Comparison of ENCODE assay signal across 16 cellular contexts in the genomic region with DNA sequence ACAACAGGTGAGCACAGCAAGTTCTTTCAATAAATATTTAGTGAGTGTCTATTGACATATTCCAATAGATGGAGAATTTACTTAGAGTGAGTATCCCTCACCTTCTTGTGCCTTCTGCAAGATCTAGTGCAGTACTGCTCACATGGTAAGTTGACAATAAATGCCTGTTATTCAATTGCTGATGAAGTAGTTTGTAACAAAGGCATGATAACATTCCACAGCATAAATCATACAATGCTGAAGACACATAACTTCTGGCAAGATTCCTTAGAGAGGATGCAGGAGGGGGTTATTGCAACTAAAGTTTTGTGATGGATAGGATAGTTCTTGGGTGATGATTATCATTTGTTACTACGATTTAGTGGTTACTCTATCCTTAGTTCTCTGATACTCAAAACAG.
DNase-seq lines count a peak whose midpoint lies in the region; ATAC-seq, FAIRE-seq and TF ChIP-seq lines count a peak whose summit lies in the region.
"Had no signal": no experiment of that assay in that cellular context is flagged by ENCODE, and none has a peak within 500 bp of the region (broad histone marks: within the 10 kb centered on the region; RNA-seq: fewer than 3 reads in every experiment).

No MANE protein-coding gene starts in this region.

- no peaks in the 10 kb centered on the region for H3K9me3 Mint-ChIP-seq in astrocyte (ENCODE audit: unreplicated experiment)
- H3K9me3 Mint-ChIP-seq in mesothelial cell of epicardium: peaks cover 4% of the 10 kb centered on the region
- H3K9me3 Mint-ChIP-seq: GM23338 had no signal

- no peak overlapping the region for H4K91ac ChIP-seq in IMR-90 (ENCODE audit: insufficient read depth, low read depth, low read length)

- no peaks in the 10 kb centered on the region for H3K36me3 Mint-ChIP-seq in astrocyte (ENCODE audit: low read depth, unreplicated experiment)
- no peaks in the 10 kb centered on the region for H3K36me3 Mint-ChIP-seq in mesothelial cell of epicardium
- H3K36me3 Mint-ChIP-seq: CD14-positive monocyte; CD8-positive, alpha-beta T cell; IgD-negative memory B cell had no signal

- no peak overlapping the region for H3K18ac ChIP-seq in IMR-90 (ENCODE audit: low read depth, low read length)

- POLR2A ChIA-PET in IMR-90 (lab: Charles Lee; ENCODE audit: unreplicated experiment): no interaction called here

- ATAC-seq in IMR-90 (ENCODE audit: low read depth) (no peak), GM21381 (IDR thresholded peaks at IDR 0.05; ENCODE audit: unreplicated experiment) (no peak)
- ATAC-seq: A549; CD8-positive, alpha-beta T cell; GM12878; GM23338 had no signal

- H3K27me3 Mint-ChIP-seq in astrocyte (ENCODE audit: low read depth, unreplicated experiment): no peaks in the 10 kb centered on the region
- no peaks in the 10 kb centered on the region for H3K27me3 Mint-ChIP-seq in mesothelial cell of epicardium (ENCODE audit: low read depth)
- H3K27me3 Mint-ChIP-seq: IgD-negative memory B cell had no signal

- no peak for TF ChIP-seq POLR2A in IMR-90 (IDR thresholded peaks at IDR 0.05; ENCODE audit: low read depth, low read length)

- no peak overlapping the region for H2BK15ac ChIP-seq in IMR-90 (ENCODE audit: low read depth, low read length)

- no peak for TF ChIP-seq RAD21 in IMR-90 (IDR thresholded peaks at IDR 0.05; ENCODE audit: low read length)

- no peak overlapping the region for H3K4ac ChIP-seq in IMR-90 (ENCODE audit: low read depth, low read length)

- H3K4me3 Mint-ChIP-seq in astrocyte (ENCODE audit: unreplicated experiment) (no peak overlapping the region), mesothelial cell of epicardium (no peak overlapping the region)
- H3K4me3 Mint-ChIP-seq: CD14-positive monocyte; CD8-positive, alpha-beta T cell; GM23338; IgD-negative memory B cell had no signal

- no peak overlapping the region for H2BK20ac ChIP-seq in IMR-90 (ENCODE audit: low read depth, low read length)

- intact Hi-C loops in IMR-90 (cut with micrococcal nuclease): no loop called here

- no peak overlapping the region for H2BK120ac ChIP-seq in IMR-90 (ENCODE audit: low read depth, low read length)

- BruUV-seq in IMR-90 (replicated peaks; lab: Mats Ljungman, UMichigan): no TSS peak

- H2AK9ac ChIP-seq in IMR-90 (replicated peaks; ENCODE audit: low read depth, low read length, poor library complexity): no peak overlapping the region

- no peak overlapping the region for H2BK5ac ChIP-seq in IMR-90 (ENCODE audit: low read depth, low read length, poor library complexity, severe bottlenecking)

- H3K23ac ChIP-seq in IMR-90 (ENCODE audit: low read depth, low read length): no peak overlapping the region

- H3K27me3 ChIP-seq in IMR-90 (ENCODE audit: control insufficient read depth, insufficient read depth, low read length): no peaks in the 10 kb centered on the region
- no peaks in the 10 kb centered on the region for H3K27me3 ChIP-seq in astrocyte (ENCODE audit: insufficient read depth, low read length)

- no peak overlapping the region for H3K27ac ChIP-seq in IMR-90 (ENCODE audit: insufficient read depth, low read length)
- H3K27ac ChIP-seq in astrocyte (ENCODE audit: low read depth, low read length): no peak overlapping the region
- H3K27ac ChIP-seq: A549 had no signal

- H2AFZ ChIP-seq in IMR-90 (replicated peaks; ENCODE audit: low read length, poor library complexity) (no peak overlapping the region), astrocyte (ENCODE audit: low read depth, low read length) (no peak overlapping the region)
- H2AFZ ChIP-seq: GM23338 had no signal

- no peaks in the 10 kb centered on the region for H3K36me3 ChIP-seq in IMR-90 (ENCODE audit: control insufficient read depth, insufficient read depth, low read length)
- H3K36me3 ChIP-seq in astrocyte (ENCODE audit: insufficient read depth, low read length): no peaks in the 10 kb centered on the region

- H3K4me1 Mint-ChIP-seq in astrocyte (ENCODE audit: low read depth, unreplicated experiment) (peaks cover 20% of the 10 kb centered on the region), mesothelial cell of epicardium (peaks cover 39% of the 10 kb centered on the region)
- H3K4me1 Mint-ChIP-seq: IgD-negative memory B cell had no signal

- TF ChIP-seq CTCF in IMR-90 (conservative IDR thresholded peaks at IDR 0.05; ENCODE audit: low read depth, low read length) (no peak), astrocyte (IDR thresholded peaks at IDR 0.05; ENCODE audit: insufficient read depth, low read depth, low read length) (no peak), mesothelial cell of epicardium (IDR thresholded peaks at IDR 0.05; ENCODE audit: unreplicated experiment) (no peak)

- FAIRE-seq in astrocyte (lab: Jason Lieb, UNC) (peak; percentile 73), GM19239 (lab: Jason Lieb, UNC) (no peak)
- FAIRE-seq: A549, GM12878, GM18507 had no signal

- DNase-seq in IMR-90: no peak
- peak; percentile 18 for DNase-seq in astrocyte (ENCODE audit: low read depth)
- DNase-seq in mesothelial cell of epicardium (ENCODE audit: low spot score in 2 of 2, unreplicated experiment in 2 of 2): no peak
- DNase-seq in NCI-H82 treated with DMSO at 0.1 percent for 48 hours (lab: John Stamatoyannopoulos, UW; ENCODE audit: unreplicated experiment): no peak
- DNase-seq in GM19239 (ENCODE audit: insufficient read length, low spot score): no peak
- DNase-seq: CD8-positive, alpha-beta T cell; COR-L47; DMS53; H7 had no signal

- WGBS in IMR-90 (ENCODE audit: extremely low coverage in 2 of 2, insufficient read length in 1 of 2), 2 experiments: no CpG with 5 or more reads among the region's 1 CpG

- peaks cover 2% of the 10 kb centered on the region; the same call in 1 of the 2 replicates for H3K4me1 ChIP-seq in IMR-90 (ENCODE audit: control insufficient read depth, insufficient read depth, low read length)
- peaks cover 11% of the 10 kb centered on the region for H3K4me1 ChIP-seq in astrocyte (ENCODE audit: insufficient read depth, low read length)

- in situ Hi-C loops in IMR-90 (cut with MboI; ENCODE audit: low sequenced_read_pairs): no loop called here

- no peak overlapping the region for H4K8ac ChIP-seq in IMR-90 (ENCODE audit: low read depth in 2 of 2, low read length in 2 of 2)

- no peaks in the 10 kb centered on the region for H3K9me3 ChIP-seq in IMR-90 (ENCODE audit: control insufficient read depth, insufficient read depth, low read length)
- no peaks in the 10 kb centered on the region for H3K9me3 ChIP-seq in astrocyte (ENCODE audit: insufficient read depth, low read depth, low read length)
- H3K9me3 ChIP-seq: A549 had no signal

- H3K4me3 ChIP-seq in IMR-90 (ENCODE audit: insufficient read depth, low read depth, low read length) (no peak overlapping the region), astrocyte (ENCODE audit: insufficient read depth, low read depth, low read length) (no peak overlapping the region)
- H3K4me3 ChIP-seq: A549, GM12878, GM23338 had no signal

- H3K9ac ChIP-seq in IMR-90 (ENCODE audit: low read depth, low read length) (no peak overlapping the region), astrocyte (ENCODE audit: low read length) (no peak overlapping the region)

- no peak overlapping the region for H3K56ac ChIP-seq in IMR-90 (ENCODE audit: extremely low read depth, insufficient read depth, low read length)

- no peak overlapping the region for H3K4me2 ChIP-seq in IMR-90 (ENCODE audit: low read depth, low read length)
- H3K4me2 ChIP-seq in astrocyte (ENCODE audit: low read length): no peak overlapping the region
- H3K4me2 ChIP-seq: A549, GM23338 had no signal

- no peaks in the 10 kb centered on the region for H4K20me1 ChIP-seq in IMR-90 (ENCODE audit: insufficient read depth, low read length)
- no peaks in the 10 kb centered on the region for H4K20me1 ChIP-seq in astrocyte (ENCODE audit: insufficient read depth, low read length)

- no peak overlapping the region for H4K5ac ChIP-seq in IMR-90 (ENCODE audit: low read depth, low read length)

- H2AK5ac ChIP-seq in IMR-90 (ENCODE audit: low read depth, low read length): no peak overlapping the region

- no peaks in the 10 kb centered on the region; the same call in 1 of the 2 replicates for H3K9me1 ChIP-seq in IMR-90 (ENCODE audit: insufficient read depth, low read length)

- CTCF ChIA-PET in IMR-90 (lab: Yijun Ruan, JAX): no interaction called here

- no peaks in the 10 kb centered on the region for H3K79me2 ChIP-seq in astrocyte (ENCODE audit: insufficient read depth, low read length)

- dilution Hi-C loops in IMR-90 (cut with HindIII; ENCODE audit: low sequenced_read_pairs, unreplicated experiment): no loop called here

- no peak overlapping the region for H3K27ac Mint-ChIP-seq in astrocyte (ENCODE audit: unreplicated experiment)
- H3K27ac Mint-ChIP-seq in mesothelial cell of epicardium: peak overlapping the region; percentile 11
- H3K27ac Mint-ChIP-seq: CD14-positive monocyte; CD8-positive, alpha-beta T cell; GM23338; IgD-negative memory B cell had no signal

- no peaks in the 10 kb centered on the region for H3K79me1 ChIP-seq in IMR-90 (ENCODE audit: low read depth in 1 of 2, low read length in 2 of 2)

- H3K14ac ChIP-seq in IMR-90 (replicated peaks; ENCODE audit: low read depth, low read length): 0 out of 2 replicates have a peak overlapping the region, but pooled peaks have one; percentile 22

TF ChIP-seq in IMR-90, 13 proteins besides CTCF, POLR2A, EP300 and RAD21:
- TF ChIP-seq CEBPB (IDR thresholded peaks at IDR 0.05; ENCODE audit: low read depth, low read length) (no peak), SMC3 (IDR thresholded peaks at IDR 0.05; ENCODE audit: low read depth, low read length) (no peak), CHD1 (IDR thresholded peaks at IDR 0.05; ENCODE audit: low read depth, low read length) (no peak), MAFK (IDR thresholded peaks at IDR 0.05; ENCODE audit: low read depth, low read length) (no peak), RCOR1 (IDR thresholded peaks at IDR 0.05; ENCODE audit: insufficient replicate concordance, low read length) (no peak)
- TF ChIP-seq, protein P1, sequence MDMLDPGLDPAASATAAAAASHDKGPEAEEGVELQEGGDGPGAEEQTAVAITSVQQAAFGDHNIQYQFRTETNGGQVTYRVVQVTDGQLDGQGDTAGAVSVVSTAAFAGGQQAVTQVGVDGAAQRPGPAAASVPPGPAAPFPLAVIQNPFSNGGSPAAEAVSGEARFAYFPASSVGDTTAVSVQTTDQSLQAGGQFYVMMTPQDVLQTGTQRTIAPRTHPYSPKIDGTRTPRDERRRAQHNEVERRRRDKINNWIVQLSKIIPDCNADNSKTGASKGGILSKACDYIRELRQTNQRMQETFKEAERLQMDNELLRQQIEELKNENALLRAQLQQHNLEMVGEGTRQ (IDR thresholded peaks at IDR 0.05; ENCODE audit: low read depth, low read length): no peak
